8 cellular contexts compared by ENCODE assay signal in genomic region chr20:41617059-41617921, GRCh38. TPM values are rescaled to one million over a fixed set of nuclear protein-coding genes. Genes with fewer than 3 reads are reported as not detected.
DNase-seq lines count a peak whose midpoint lies in the region; ATAC-seq and TF ChIP-seq lines count a peak whose summit lies in the region.

No MANE protein-coding gene starts in this region.

- no peak for TF ChIP-seq CTCF in activated CD8-positive, alpha-beta T cell treated with anti-CD3 and anti-CD28 coated beads for 36 hours (IDR thresholded peaks at IDR 0.05)
- TF ChIP-seq CTCF in endothelial cell (IDR thresholded peaks at IDR 0.05; ENCODE audit: unreplicated experiment), result no peak

- H3K27ac ChIP-seq in muscle layer of colon (ENCODE audit: low read depth, low read length), result peak overlapping the region; percentile 53
- peak overlapping the region; percentile 65 for H3K27ac ChIP-seq in subcutaneous abdominal adipose tissue (ENCODE audit: low read depth, low read length)

- H3K36me3 Mint-ChIP-seq in activated CD8-positive, alpha-beta T cell treated with anti-CD3 and anti-CD28 coated beads for 36 hours (ENCODE audit: low read depth), result no peaks in the 10 kb centered on the region
- no peaks in the 10 kb centered on the region for H3K36me3 Mint-ChIP-seq in endothelial cell (ENCODE audit: low read depth, unreplicated experiment)

- no peaks in the 10 kb centered on the region for H3K27me3 Mint-ChIP-seq in activated CD8-positive, alpha-beta T cell treated with anti-CD3 and anti-CD28 coated beads for 36 hours
- H3K27me3 Mint-ChIP-seq in endothelial cell (ENCODE audit: unreplicated experiment), result no peaks in the 10 kb centered on the region

- H3K4me1 Mint-ChIP-seq in activated CD8-positive, alpha-beta T cell treated with anti-CD3 and anti-CD28 coated beads for 36 hours (ENCODE audit: low read depth), result peaks cover 46% of the 10 kb centered on the region
- peaks cover 19% of the 10 kb centered on the region for H3K4me1 Mint-ChIP-seq in endothelial cell (ENCODE audit: unreplicated experiment)

- no peaks in the 10 kb centered on the region for H3K9me3 ChIP-seq in muscle layer of colon (ENCODE audit: low read length)
- no peaks in the 10 kb centered on the region for H3K9me3 ChIP-seq in subcutaneous abdominal adipose tissue (ENCODE audit: control insufficient read depth in 5 of 5, low read length in 5 of 5)

- H3K27me3 ChIP-seq in muscle layer of colon (ENCODE audit: control insufficient read depth in 1 of 2, insufficient read depth in 2 of 2, low read length in 2 of 2) (no peaks in the 10 kb centered on the region), subcutaneous abdominal adipose tissue (ENCODE audit: control insufficient read depth in 5 of 5, insufficient read depth in 4 of 5, low read length in 5 of 5) (no peaks in the 10 kb centered on the region)

- ATAC-seq in GM21825 (IDR thresholded peaks at IDR 0.05; ENCODE audit: unreplicated experiment), result peak; percentile 10
- no peak for ATAC-seq in activated CD8-positive, alpha-beta T cell treated with anti-CD3 and anti-CD28 coated beads for 36 hours
- no peak for ATAC-seq in GM18519 (IDR thresholded peaks at IDR 0.05; ENCODE audit: low FRiP score, unreplicated experiment)

- H3K36me3 ChIP-seq in muscle layer of colon (ENCODE audit: insufficient read depth, low read length) (no peaks in the 10 kb centered on the region), subcutaneous abdominal adipose tissue (ENCODE audit: control insufficient read depth in 5 of 5, insufficient read depth in 5 of 5, low read length in 5 of 5) (no peaks in the 10 kb centered on the region)

- H3K27ac Mint-ChIP-seq in activated CD8-positive, alpha-beta T cell treated with anti-CD3 and anti-CD28 coated beads for 36 hours, result peak overlapping the region; percentile 70
- H3K27ac Mint-ChIP-seq in endothelial cell (ENCODE audit: unreplicated experiment), result peak overlapping the region; percentile 91

- peak overlapping the region; percentile 87 to 91 for H3K4me3 ChIP-seq in muscle layer of colon (ENCODE audit: low read depth in 1 of 2, low read length in 2 of 2)
- H3K4me3 ChIP-seq in subcutaneous abdominal adipose tissue (ENCODE audit: low read depth in 1 of 5, low read length in 5 of 5), result peak overlapping the region; percentile 77 to 86 (median 82)

- intact Hi-C loops in activated CD8-positive, alpha-beta T cell treated with anti-CD3 and anti-CD28 coated beads for 36 hours (cut with micrococcal nuclease), result loop anchor here (10.0 kb wide), 1 partner anchor 172 kb away; no protein-coding TSS in a partner anchor

- peak; percentile 47 for DNase-seq in EL
- DNase-seq in NAMALWA (ENCODE audit: low spot score), result peak; percentile 49
- peak; percentile 53 for DNase-seq in activated CD8-positive, alpha-beta T cell treated with anti-CD3 and anti-CD28 coated beads for 36 hours
- peak; percentile 43 for DNase-seq in endothelial cell (ENCODE audit: low spot score)

- POLR2A ChIA-PET in activated CD8-positive, alpha-beta T cell treated with anti-CD3 and anti-CD28 coated beads for 36 hours (lab: Charles Lee), result interaction anchor here (1.4 kb wide), 1 partner anchor 75 kb away, joined by 5 read pairs; no protein-coding TSS in a partner anchor

- peak overlapping the region; percentile 78 for H3K4me3 Mint-ChIP-seq in activated CD8-positive, alpha-beta T cell treated with anti-CD3 and anti-CD28 coated beads for 36 hours
- peak overlapping the region; percentile 99 for H3K4me3 Mint-ChIP-seq in endothelial cell (ENCODE audit: unreplicated experiment)

- H3K4me1 ChIP-seq in muscle layer of colon (ENCODE audit: insufficient read depth, low read length), result peaks cover 37% of the 10 kb centered on the region
- peaks cover 5 to 40% (median 31%) of the 10 kb centered on the region in 5 donors for H3K4me1 ChIP-seq in subcutaneous abdominal adipose tissue (ENCODE audit: control insufficient read depth in 5 of 5, insufficient read depth in 5 of 5, low read length in 5 of 5)

- H3K9ac ChIP-seq in muscle layer of colon (ENCODE audit: low read length) (peak overlapping the region; percentile 74), subcutaneous abdominal adipose tissue (ENCODE audit: low read length in 5 of 5) (peak overlapping the region; percentile 46 to 75 (median 51))

- H3K9me3 Mint-ChIP-seq in activated CD8-positive, alpha-beta T cell treated with anti-CD3 and anti-CD28 coated beads for 36 hours, result no peaks in the 10 kb centered on the region
- no peaks in the 10 kb centered on the region for H3K9me3 Mint-ChIP-seq in endothelial cell (ENCODE audit: unreplicated experiment)

- CTCF ChIA-PET in activated CD8-positive, alpha-beta T cell treated with anti-CD3 and anti-CD28 coated beads for 36 hours (lab: Charles Lee), result interaction anchor here (1.2 kb wide), 1 partner anchor 9 kb away, joined by 3 read pairs; no protein-coding TSS in a partner anchor

RNA-seq across cellular contexts. Expression of gene CHD6, which starts 0.9 kb away (rescaled TPM):
- 10 to 100 TPM; 25.4 to 28.2 TPM for total RNA-seq in activated CD8-positive, alpha-beta T cell treated with anti-CD3 and anti-CD28 coated beads for 36 hours
- total RNA-seq in endothelial cell (ENCODE audit: unreplicated experiment), result 71.8 TPM
